In the genomic region with DNA sequence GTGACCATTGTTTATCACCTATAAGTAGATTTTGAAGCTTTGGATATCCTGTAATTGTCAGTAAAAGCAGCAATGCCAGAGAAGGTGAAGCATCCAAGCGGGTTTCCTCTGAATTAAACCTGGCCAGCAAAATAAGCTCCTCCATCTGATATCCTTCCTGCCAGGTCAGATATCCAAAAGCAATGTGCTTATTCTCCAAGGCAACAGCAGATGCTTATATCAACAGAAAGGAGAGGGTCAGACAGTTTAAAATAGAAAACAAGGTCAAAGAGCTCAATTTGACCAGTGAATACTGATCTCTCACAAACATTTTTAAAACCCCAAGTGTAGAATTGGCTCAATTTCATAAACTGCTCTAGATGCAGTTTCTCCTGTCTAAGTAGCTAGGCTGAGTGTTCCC, we compare ENCODE assay signal across 13 cellular contexts.
DNase-seq lines count a peak whose midpoint lies in the region; ATAC-seq, FAIRE-seq and TF ChIP-seq lines count a peak whose summit lies in the region.
"Had no signal": no experiment of that assay in that cellular context is flagged by ENCODE, and none has a peak within 500 bp of the region (broad histone marks: within the 10 kb centered on the region; RNA-seq: fewer than 3 reads in every experiment).

No MANE protein-coding gene starts in this region.

- H3K27me3 Mint-ChIP-seq in natural killer cell treated with Interleukin-12 subunit alpha and Interleukin-12 subunit beta and Interleukin-15 and Interleukin-18, amount 100 ng/mL, for 72 hours = peaks cover 5 to 13% of the 10 kb centered on the region in 2 donors

- H3K27ac Mint-ChIP-seq in natural killer cell treated with Interleukin-12 subunit alpha and Interleukin-12 subunit beta and Interleukin-15 and Interleukin-18, amount 100 ng/mL, for 72 hours = no peak overlapping the region
- H3K27ac Mint-ChIP-seq: CD8-positive, alpha-beta memory T cell; HFFc6 had no signal

- FAIRE-seq in frontal cortex (lab: Jason Lieb, UNC) = no peak

- H3K36me3 Mint-ChIP-seq in natural killer cell treated with Interleukin-12 subunit alpha and Interleukin-12 subunit beta and Interleukin-15 and Interleukin-18, amount 100 ng/mL, for 72 hours = no peaks in the 10 kb centered on the region
- H3K36me3 Mint-ChIP-seq: CD8-positive, alpha-beta memory T cell had no signal

- no peaks in the 10 kb centered on the region for H3K4me1 Mint-ChIP-seq in natural killer cell treated with Interleukin-12 subunit alpha and Interleukin-12 subunit beta and Interleukin-15 and Interleukin-18, amount 100 ng/mL, for 72 hours (ENCODE audit: low read depth in 2 of 2)
- H3K4me1 Mint-ChIP-seq: CD8-positive, alpha-beta memory T cell had no signal

- H3K4me3 ChIP-seq in choroid plexus epithelial cell (ENCODE audit: low read depth, low read length) = no peak overlapping the region
- H3K4me3 ChIP-seq: BLaER1 had no signal

- H3K9me3 Mint-ChIP-seq in natural killer cell treated with Interleukin-12 subunit alpha and Interleukin-12 subunit beta and Interleukin-15 and Interleukin-18, amount 100 ng/mL, for 72 hours = peaks cover 10% of the 10 kb centered on the region
- H3K9me3 Mint-ChIP-seq: HFFc6 had no signal

- no peak for ATAC-seq in natural killer cell treated with Interleukin-12 subunit alpha and Interleukin-12 subunit beta and Interleukin-15 and Interleukin-18, amount 100 ng/mL, for 72 hours

- no peak overlapping the region for H3K4me3 Mint-ChIP-seq in natural killer cell treated with Interleukin-12 subunit alpha and Interleukin-12 subunit beta and Interleukin-15 and Interleukin-18, amount 100 ng/mL, for 72 hours
- H3K4me3 Mint-ChIP-seq: CD8-positive, alpha-beta memory T cell; HFFc6 had no signal

- DNase-seq in DMS53 (lab: John Stamatoyannopoulos, UW) (peak; percentile 11), DMS53 treated with DMSO at 0.1 percent for 48 hours (lab: John Stamatoyannopoulos, UW; ENCODE audit: unreplicated experiment) (no peak), NCI-H82 (lab: John Stamatoyannopoulos, UW) (peak; percentile 73), choroid plexus epithelial cell (ENCODE audit: low read depth) (peak; percentile 64), myocyte (ENCODE audit: low read depth) (peak; percentile 32), frontal cortex (ENCODE audit: low spot score in 2 of 2) (no peak)
- DNase-seq in natural killer cell treated with Interleukin-12 subunit alpha and Interleukin-12 subunit beta and Interleukin-15 and Interleukin-18, amount 100 ng/mL, for 72 hours (ENCODE audit: low spot score) = no peak
- DNase-seq: AML-193; Caco-2; CD8-positive, alpha-beta memory T cell; HCEC 1CT; HFFc6 had no signal

- TF ChIP-seq CTCF in choroid plexus epithelial cell (conservative IDR thresholded peaks at IDR 0.05; ENCODE audit: low read depth, low read length) = no peak

Comparison
In these comparisons a context has a peak if more than half of its experiments do, and no peak if none do; other contexts are left out.
1. DNase-seq: peak in DMS53 (single experiment), NCI-H82 (single experiment), choroid plexus epithelial cell (single experiment) and myocyte (single experiment); none in DMS53 treated with DMSO at 0.1 percent for 48 hours (single experiment), frontal cortex (0 of 2) and natural killer cell treated with Interleukin-12 subunit alpha and Interleukin-12 subunit beta and Interleukin-15 and Interleukin-18, amount 100 ng/mL, for 72 hours (single experiment).